In the genomic region with DNA sequence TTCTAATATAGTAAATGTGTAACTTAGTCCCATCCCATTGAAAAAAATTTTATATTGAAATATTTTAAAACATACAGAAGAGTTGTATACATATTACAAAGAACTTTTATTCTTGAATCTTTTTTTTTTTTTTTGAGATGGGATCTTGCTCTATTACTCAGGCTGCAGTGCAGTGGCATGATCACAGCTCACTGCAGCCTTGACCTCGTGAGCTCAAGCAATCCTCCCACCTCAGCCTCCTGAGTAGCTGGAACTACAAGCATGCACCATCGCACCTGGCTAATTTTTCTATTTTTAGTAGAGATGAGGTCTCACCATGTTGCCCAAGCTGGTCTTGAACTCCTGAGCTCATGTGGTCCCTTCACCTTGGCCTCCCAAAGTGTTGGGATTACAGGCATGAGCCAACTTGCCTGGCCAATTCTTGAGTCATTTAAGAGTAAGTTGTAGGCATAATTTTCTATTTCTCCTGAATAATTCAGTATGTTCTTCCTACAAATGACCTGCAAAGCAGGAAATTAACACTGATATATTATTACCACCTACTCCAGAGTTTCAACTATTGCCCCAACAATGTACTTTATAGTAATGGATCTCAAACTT, we compare ENCODE assay signal across 17 cellular contexts.
"Had no signal": no experiment of that assay in that cellular context is flagged by ENCODE, and none has a peak within 500 bp of the region (broad histone marks: within the 10 kb centered on the region; RNA-seq: fewer than 3 reads in every experiment).

No MANE protein-coding gene starts in this region.

- H3K4me3 ChIP-seq: ascending aorta, esophagus squamous epithelium, lower lobe of right lung, suprapubic skin, transverse colon, uterus had no signal

- H3K4me3 Mint-ChIP-seq: activated CD4-positive, alpha-beta T cell treated with anti-CD3 and anti-CD28 coated beads, Interleukin-2, amount 10 ng/mL, durations not matched to agents 24 days and 14 days; activated CD8-positive, alpha-beta T cell treated with anti-CD3 and anti-CD28 coated beads, Interleukin-2, amount 10 ng/mL, durations not matched to agents 7 days and 5 days; activated naive CD4-positive, alpha-beta T cell treated with anti-CD3 and anti-CD28 coated beads, Interleukin-2, amount 10 ng/mL, durations not matched to agents 7 days and 5 days; activated T-cell treated with anti-CD3 and anti-CD28 coated beads, Interleukin-2, amount 50 U/mL, for 24 hours; mesothelial cell of epicardium; nephron progenitor cell; stimulated activated naive CD8-positive, alpha-beta T cell treated with anti-CD3 and anti-CD28 coated beads, Interleukin-15, amount 100 ng/mL, for 72 hours had no signal

- H3K27ac ChIP-seq: esophagus squamous epithelium, lower lobe of right lung, suprapubic skin, uterus had no signal

- H3K4me1 ChIP-seq: uterus had no signal

- H3K36me3 Mint-ChIP-seq: activated naive CD4-positive, alpha-beta T cell treated with anti-CD3 and anti-CD28 coated beads, Interleukin-2, amount 10 ng/mL, durations not matched to agents 7 days and 5 days; mesothelial cell of epicardium had no signal

- H3K27me3 Mint-ChIP-seq: activated CD4-positive, alpha-beta T cell treated with anti-CD3 and anti-CD28 coated beads, Interleukin-2, amount 10 ng/mL, durations not matched to agents 24 days and 14 days; activated naive CD4-positive, alpha-beta T cell treated with anti-CD3 and anti-CD28 coated beads, Interleukin-2, amount 10 ng/mL, durations not matched to agents 7 days and 5 days; stimulated activated naive CD8-positive, alpha-beta T cell treated with anti-CD3 and anti-CD28 coated beads, Interleukin-15, amount 100 ng/mL, for 72 hours had no signal

- H3K36me3 ChIP-seq: ascending aorta, esophagus squamous epithelium, lower lobe of right lung, suprapubic skin, transverse colon, uterus had no signal

- DNase-seq: activated CD4-positive, alpha-beta T cell treated with anti-CD3 and anti-CD28 coated beads, Interleukin-2, amount 10 ng/mL, durations not matched to agents 24 days and 14 days; activated CD8-positive, alpha-beta T cell treated with anti-CD3 and anti-CD28 coated beads, Interleukin-2, amount 10 ng/mL, durations not matched to agents 7 days and 5 days; activated naive CD4-positive, alpha-beta T cell treated with anti-CD3 and anti-CD28 coated beads, Interleukin-2, amount 10 ng/mL, durations not matched to agents 7 days and 5 days; activated T-cell treated with anti-CD3 and anti-CD28 coated beads, Interleukin-2, amount 50 U/mL, for 24 hours; effector CD4-positive, alpha-beta T cell; esophagus squamous epithelium; lower lobe of right lung; nephron progenitor cell; nucleus accumbens; stimulated activated CD4-positive, alpha-beta T cell treated with anti-CD3 and anti-CD28 coated beads, Interleukin-2, amount 100 ng/mL, for 48 hours; stimulated activated naive CD8-positive, alpha-beta T cell treated with anti-CD3 and anti-CD28 coated beads, Interleukin-15, amount 100 ng/mL, for 72 hours; T1000; transverse colon; uterus had no signal

- H3K4me1 Mint-ChIP-seq: activated CD4-positive, alpha-beta T cell treated with anti-CD3 and anti-CD28 coated beads, Interleukin-2, amount 10 ng/mL, durations not matched to agents 24 days and 14 days; activated naive CD4-positive, alpha-beta T cell treated with anti-CD3 and anti-CD28 coated beads, Interleukin-2, amount 10 ng/mL, durations not matched to agents 7 days and 5 days; stimulated activated naive CD8-positive, alpha-beta T cell treated with anti-CD3 and anti-CD28 coated beads, Interleukin-15, amount 100 ng/mL, for 72 hours had no signal

- ATAC-seq: activated CD8-positive, alpha-beta T cell treated with anti-CD3 and anti-CD28 coated beads, Interleukin-2, amount 10 ng/mL, durations not matched to agents 7 days and 5 days; lower lobe of right lung; stimulated activated naive CD8-positive, alpha-beta T cell treated with anti-CD3 and anti-CD28 coated beads, Interleukin-15, amount 100 ng/mL, for 72 hours had no signal

- H3K9me3 ChIP-seq: ascending aorta, esophagus squamous epithelium, lower lobe of right lung, suprapubic skin, transverse colon, uterus had no signal

- H3K9me3 Mint-ChIP-seq: activated naive CD4-positive, alpha-beta T cell treated with anti-CD3 and anti-CD28 coated beads, Interleukin-2, amount 10 ng/mL, durations not matched to agents 7 days and 5 days; activated T-cell treated with anti-CD3 and anti-CD28 coated beads, Interleukin-2, amount 50 U/mL, for 24 hours had no signal

- H3K27ac Mint-ChIP-seq: activated CD4-positive, alpha-beta T cell treated with anti-CD3 and anti-CD28 coated beads, Interleukin-2, amount 10 ng/mL, durations not matched to agents 24 days and 14 days; activated CD8-positive, alpha-beta T cell treated with anti-CD3 and anti-CD28 coated beads, Interleukin-2, amount 10 ng/mL, durations not matched to agents 7 days and 5 days; activated naive CD4-positive, alpha-beta T cell treated with anti-CD3 and anti-CD28 coated beads, Interleukin-2, amount 10 ng/mL, durations not matched to agents 7 days and 5 days; activated T-cell treated with anti-CD3 and anti-CD28 coated beads, Interleukin-2, amount 50 U/mL, for 24 hours; mesothelial cell of epicardium; nephron progenitor cell had no signal

- H3K27me3 ChIP-seq: ascending aorta, esophagus squamous epithelium, suprapubic skin, transverse colon, uterus had no signal
